ENCODE assay signal across 22 cellular contexts in genomic region chr1:33753087-33753856, GRCh38.
DNase-seq lines count a peak whose midpoint lies in the region; ATAC-seq, FAIRE-seq and TF ChIP-seq lines count a peak whose summit lies in the region.
"Had no signal": no experiment of that assay in that cellular context is flagged by ENCODE, and none has a peak within 500 bp of the region (broad histone marks: within the 10 kb centered on the region; RNA-seq: fewer than 3 reads in every experiment).

No MANE protein-coding gene starts in this region.

- H3K4me3 ChIP-seq in K562 (no peak overlapping the region), HepG2 (replicated peaks in 1 of 3; ENCODE audit: insufficient read depth in 1 of 3, low read depth in 2 of 3, low read length in 3 of 3) (no peak overlapping the region)
- H3K4me3 ChIP-seq: BLaER1, GM23338 had no signal

- CTCF ChIA-PET in K562 (lab: Yijun Ruan, JAX; ENCODE audit: low intra/inter-chr PET ratio) (no interaction called here), HepG2 (lab: Yijun Ruan, JAX; ENCODE audit: low intra/inter-chr PET ratio, low total read pairs) (no interaction called here)

- TF ChIP-seq RAD21 in K562 (CRISPR knock-in tag; conservative IDR thresholded peaks at IDR 0.05 in 1 of 2, IDR thresholded peaks at IDR 0.05 in 1 of 2) (no peak), HepG2 (CRISPR knock-in tag; IDR thresholded peaks at IDR 0.05) (no peak)

- H3K4me2 ChIP-seq in K562 (ENCODE audit: insufficient read depth, low read length) (no peak overlapping the region), HepG2 (ENCODE audit: low read depth, low read length) (no peak overlapping the region)
- H3K4me2 ChIP-seq: BLaER1, GM23338 had no signal

- no peaks in the 10 kb centered on the region for H3K27me3 ChIP-seq in K562 (ENCODE audit: control insufficient read depth in 2 of 2, insufficient read depth in 2 of 2, low read length in 2 of 2)
- H3K27me3 ChIP-seq in HepG2 (ENCODE audit: control insufficient read depth in 1 of 2, insufficient read depth in 2 of 2, low read length in 2 of 2), result no peaks in the 10 kb centered on the region
- H3K27me3 ChIP-seq: BLaER1 had no signal

- H2AFZ ChIP-seq in K562 (ENCODE audit: low read depth, low read length) (no peak overlapping the region), HepG2 (ENCODE audit: low read length) (no peak overlapping the region)
- H2AFZ ChIP-seq: GM23338 had no signal

- DNase-seq in activated CD8-positive, alpha-beta memory T cell treated with anti-CD3 and anti-CD28 coated beads for 24 hours, result peak; percentile 19
- no peak for DNase-seq in activated CD8-positive, alpha-beta memory T cell treated with anti-CD3 and anti-CD28 coated beads, Interleukin-2, amount 50 U/mL, for 4 hours
- DNase-seq in K562 (ENCODE audit: extremely low read depth in 1 of 4, low spot score in 3 of 4) (no peak), islet precursor cell (peak; percentile 17), HepG2 (ENCODE audit: low spot score) (no peak), NCI-H2107 (lab: John Stamatoyannopoulos, UW) (no peak)
- DNase-seq: Caco-2; CD4-positive, CD25-positive, alpha-beta regulatory T cell; CD8-positive, alpha-beta T cell; DMS153; DND-41; H9; HFFc6 had no signal

- no peaks in the 10 kb centered on the region for H3K9me1 ChIP-seq in K562 (ENCODE audit: control insufficient read depth, insufficient read depth, low read length)

- intact Hi-C loops in K562 (cut with micrococcal nuclease), result no loop called here
- intact Hi-C loops in HepG2 (cut with micrococcal nuclease; ENCODE audit: unreplicated experiment), result no loop called here

- H3K27ac ChIP-seq in K562 (ENCODE audit: extremely low read depth, low read depth, low read length) (no peak overlapping the region), HepG2 (ENCODE audit: extremely low read length, insufficient read depth, low read length) (no peak overlapping the region)
- H3K27ac ChIP-seq: 22Rv1, BLaER1, C4-2B had no signal

- in situ Hi-C loops in K562 (cut with MboI) (no loop called here), HepG2 (cut with HindIII; ENCODE audit: extremely low pct_ligation_motif_present, low pct_unique_long_range_greater_than_20kb) (no loop called here)

- H3K36me3 ChIP-seq in K562 (ENCODE audit: control insufficient read depth, insufficient read depth, low read length) (no peaks in the 10 kb centered on the region), HepG2 (replicated peaks in 1 of 2; ENCODE audit: control insufficient read depth in 1 of 2, insufficient read depth in 2 of 2, low read length in 2 of 2) (no peaks in the 10 kb centered on the region)
- H3K36me3 ChIP-seq: BLaER1 had no signal

- no peaks in the 10 kb centered on the region for H3K4me1 ChIP-seq in K562 (replicated peaks in 1 of 2; ENCODE audit: control insufficient read depth in 2 of 2, insufficient read depth in 2 of 2, low read length in 2 of 2)
- H3K4me1 ChIP-seq in HepG2 (ENCODE audit: insufficient read depth, low read length), result no peaks in the 10 kb centered on the region
- H3K4me1 ChIP-seq: BLaER1, Caco-2 had no signal

- no peaks in the 10 kb centered on the region for H3K9me3 ChIP-seq in K562 (replicated peaks; ENCODE audit: control insufficient read depth, insufficient read depth, low read depth, low read length)
- peaks cover 18% of the 10 kb centered on the region; the same call in 1 of the 2 replicates for H3K9me3 ChIP-seq in HepG2 (ENCODE audit: low read length)
- H3K9me3 ChIP-seq: Caco-2 had no signal

- no peaks in the 10 kb centered on the region for H3K79me2 ChIP-seq in K562 (ENCODE audit: control insufficient read depth, insufficient read depth, low read length)
- no peaks in the 10 kb centered on the region for H3K79me2 ChIP-seq in HepG2 (ENCODE audit: insufficient read depth, low read length)

- 0% methylated on average over 5 of the region's 5 CpGs for WGBS in K562 (ENCODE audit: insufficient coverage, low coverage, missing lambda C conversion rate)
- 23% methylated on average over 5 of the region's 5 CpGs for WGBS in HepG2 (ENCODE audit: low lambda C conversion rate)

- POLR2A ChIA-PET in K562 (lab: Yijun Ruan, JAX), result no interaction called here
- POLR2A ChIA-PET in HepG2 (lab: Yijun Ruan, JAX), result no interaction called here

- no TSS peak for BruUV-seq in K562 (replicated peaks; lab: Mats Ljungman, UMichigan)
- no TSS peak for BruUV-seq in HepG2 (replicated peaks; lab: Mats Ljungman, UMichigan)

- TF ChIP-seq CTCF in K562 (IDR thresholded peaks at IDR 0.05 in 2 of 3, conservative IDR thresholded peaks at IDR 0.05 in 1 of 3; ENCODE audit: insufficient read depth in 2 of 3, low read depth in 1 of 3, low read length in 3 of 3) (no peak), HepG2 (CRISPR knock-in tag; IDR thresholded peaks at IDR 0.05) (no peak)

- H4K20me1 ChIP-seq in K562 (replicated peaks; ENCODE audit: control insufficient read depth, insufficient read depth, low read length) (no peaks in the 10 kb centered on the region), HepG2 (ENCODE audit: insufficient read depth, low read length) (no peaks in the 10 kb centered on the region)
- H4K20me1 ChIP-seq: BLaER1 had no signal

- no peak for TF ChIP-seq POLR2A in K562 (conservative IDR thresholded peaks at IDR 0.05)
- TF ChIP-seq POLR2A in HepG2 (IDR thresholded peaks at IDR 0.05; ENCODE audit: insufficient read depth in 1 of 2, low read depth in 2 of 2, low read length in 2 of 2), result no peak

- FAIRE-seq in K562 (lab: Jason Lieb, UNC), result no peak
- FAIRE-seq in HepG2 (lab: Jason Lieb, UNC), result no peak
- FAIRE-seq: A204.1, G401.6, GM12892 had no signal

- ATAC-seq in K562 (no peak), GM19328 (IDR thresholded peaks at IDR 0.05; ENCODE audit: unreplicated experiment) (no peak), HepG2 (no peak)
- ATAC-seq: CD8-positive, alpha-beta T cell; GM23338; HCT116 had no signal

- TF ChIP-seq EP300 in K562 (IDR thresholded peaks at IDR 0.05; ENCODE audit: low read length) (no peak), HepG2 (IDR thresholded peaks at IDR 0.05; ENCODE audit: low read depth in 2 of 2, low read length in 2 of 2) (no peak), HepG2 (CRISPR knock-in tag; IDR thresholded peaks at IDR 0.05; ENCODE audit: borderline replicate concordance) (no peak)

- no peak overlapping the region for H3K9ac ChIP-seq in K562 (ENCODE audit: insufficient read depth in 1 of 2, low read depth in 2 of 2, low read length in 2 of 2)
- no peak overlapping the region for H3K9ac ChIP-seq in HepG2 (ENCODE audit: insufficient read depth, low read depth, low read length)
- H3K9ac ChIP-seq: BLaER1 had no signal

TF ChIP-seq in K562, 482 proteins besides CTCF, POLR2A, EP300 and RAD21:
- TF ChIP-seq ZFP36 (IDR thresholded peaks at IDR 0.05; ENCODE audit: low read depth, low read length, partially characterized antibody) (peak; percentile 22), EWSR1 (IDR thresholded peaks at IDR 0.05; ENCODE audit: borderline replicate concordance, low read depth, partially characterized antibody) (no peak), USF2 (CRISPR knock-in tag; IDR thresholded peaks at IDR 0.05) (no peak), NEUROD1 (IDR thresholded peaks at IDR 0.05; ENCODE audit: borderline replicate concordance, low read depth, low read length, partially characterized antibody) (no peak), BRF1 (IDR thresholded peaks at IDR 0.05; ENCODE audit: borderline replicate concordance, extremely low read depth, insufficient read length) (no peak)
TF ChIP-seq in K562: peak in this region for 1.

TF ChIP-seq in HepG2, 621 proteins besides CTCF, POLR2A, EP300 and RAD21 (continues in another document):
- TF ChIP-seq ZFP91 (CRISPR knock-in tag; IDR thresholded peaks at IDR 0.05; ENCODE audit: borderline replicate concordance) (no peak), XBP1 (CRISPR knock-in tag; IDR thresholded peaks at IDR 0.05) (no peak), ZNF329 (CRISPR knock-in tag; IDR thresholded peaks at IDR 0.05; ENCODE audit: low read depth) (no peak), ZKSCAN5 (CRISPR knock-in tag; IDR thresholded peaks at IDR 0.05) (no peak), ZNF414 (CRISPR knock-in tag; IDR thresholded peaks at IDR 0.05) (no peak), STAT6 (CRISPR knock-in tag; IDR thresholded peaks at IDR 0.05; ENCODE audit: borderline replicate concordance) (no peak), ELF4 (CRISPR knock-in tag; IDR thresholded peaks at IDR 0.05; ENCODE audit: borderline replicate concordance) (no peak)

Comparison
In these comparisons a context has a peak if more than half of its experiments do, and no peak if none do; other contexts are left out.
1. DNase-seq: peak in activated CD8-positive, alpha-beta memory T cell treated with anti-CD3 and anti-CD28 coated beads for 24 hours (single experiment) and islet precursor cell (single experiment); none in activated CD8-positive, alpha-beta memory T cell treated with anti-CD3 and anti-CD28 coated beads, Interleukin-2, amount 50 U/mL, for 4 hours (single experiment), K562 (0 of 4), HepG2 (single experiment) and NCI-H2107 (single experiment).